2 cellular contexts compared by ENCODE assay signal in the genomic region with DNA sequence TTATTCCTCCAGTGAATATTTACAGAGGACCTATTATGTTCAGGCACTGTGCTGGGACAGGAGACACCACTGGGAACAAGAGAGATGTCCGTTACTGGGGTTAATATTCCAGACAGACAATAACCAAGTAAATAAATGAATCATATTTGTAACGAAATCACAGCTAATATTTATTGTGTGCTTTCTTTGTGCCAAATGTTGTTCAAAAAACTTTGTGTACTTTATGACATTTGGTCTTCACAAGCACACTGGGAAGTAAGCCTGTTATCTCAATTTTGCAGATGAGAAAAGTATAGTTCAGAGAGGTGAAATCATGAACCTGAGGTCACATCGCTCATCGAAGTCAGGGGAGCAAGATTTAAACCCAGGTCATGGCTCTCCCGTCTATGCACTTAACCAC.
A peak's percentile ranks its signal among the peaks of the same experiment; 100 is the strongest.
TF ChIP-seq lines count a peak whose summit lies in the region.

No MANE protein-coding gene starts in this region.

TF ChIP-seq in A549, 52 proteins besides CTCF, POLR2A, EP300 and RAD21:
- peak; percentile 63; the same call in 1 of the 2 replicates for TF ChIP-seq MAX (IDR thresholded peaks at IDR 0.05)
- no peak for TF ChIP-seq MAFK (IDR thresholded peaks at IDR 0.05; ENCODE audit: partially characterized antibody)
- TF ChIP-seq JUNB (IDR thresholded peaks at IDR 0.05) = peak; percentile 59; the same call in 1 of the 2 replicates
- TF ChIP-seq CEBPB (IDR thresholded peaks at IDR 0.05) = peak in 1 of 2 experiments; percentile 68; a peak in 1 of 4 replicates
- TF ChIP-seq CBX8 (IDR thresholded peaks at IDR 0.05) = no peak
- TF ChIP-seq GATA3 (IDR thresholded peaks at IDR 0.05; ENCODE audit: borderline replicate concordance) = peak; percentile 77
- TF ChIP-seq FOSL2 (IDR thresholded peaks at IDR 0.05) = no peak
- TF ChIP-seq FOSL2 (CRISPR knock-in tag; IDR thresholded peaks at IDR 0.05) = peak; percentile 66; the same call in 1 of the 2 replicates
- peak in 1 of 2 experiments; percentile 36; a peak in 1 of 5 replicates for TF ChIP-seq JUN (IDR thresholded peaks at IDR 0.05)

TF ChIP-seq in K562, 482 proteins besides CTCF, POLR2A, EP300 and RAD21:
- TF ChIP-seq ARID1B (IDR thresholded peaks at IDR 0.05) (peak; percentile 60), HIVEP1 (CRISPR knock-in tag; IDR thresholded peaks at IDR 0.05) (no peak), SOX6 (IDR thresholded peaks at IDR 0.05) (0 out of 2 replicates have a peak, but pooled peaks have one; percentile 19), FIP1L1 (IDR thresholded peaks at IDR 0.05; ENCODE audit: low read depth, low read length, poor library complexity, severe bottlenecking) (no peak), CBFA2T3 (IDR thresholded peaks at IDR 0.05) (peak; percentile 70), ILF3 (IDR thresholded peaks at IDR 0.05; ENCODE audit: borderline replicate concordance) (no peak), MEF2A (IDR thresholded peaks at IDR 0.05; ENCODE audit: control insufficient read depth, low read depth, low read length) (no peak), TEAD4 (IDR thresholded peaks at IDR 0.05; ENCODE audit: low read length) (peak; percentile 30; the same call in 1 of the 2 replicates), TEAD4 (CRISPR knock-in tag; IDR thresholded peaks at IDR 0.05; ENCODE audit: borderline replicate concordance) (no peak), ZNF436 (CRISPR knock-in tag; IDR thresholded peaks at IDR 0.05) (no peak), TAL1 (IDR thresholded peaks at IDR 0.05) (peak; percentile 44), KDM1A (IDR thresholded peaks at IDR 0.05) (peak; percentile 79 to 86), HDAC1 (IDR thresholded peaks at IDR 0.05) (peak in 1 of 2 experiments; percentile 64; a peak in 2 of 4 replicates), DPF2 (IDR thresholded peaks at IDR 0.05) (0 out of 2 replicates have a peak, but pooled peaks have one; percentile 24), ZNF277 (CRISPR knock-in tag; IDR thresholded peaks at IDR 0.05; ENCODE audit: borderline replicate concordance) (no peak), MEIS2 (IDR thresholded peaks at IDR 0.05; ENCODE audit: partially characterized antibody) (peak; percentile 76), RCOR1 (IDR thresholded peaks at IDR 0.05; ENCODE audit: borderline replicate concordance in 1 of 2, low read depth in 2 of 2, low read length in 2 of 2) (peak in 1 of 2 experiments; percentile 66; a peak in 2 of 4 replicates), TCF3 (CRISPR knock-in tag; IDR thresholded peaks at IDR 0.05) (peak; percentile 76), NR2C1 (IDR thresholded peaks at IDR 0.05) (peak; percentile 27; the same call in 1 of the 2 replicates), NR2C1 (tag; IDR thresholded peaks at IDR 0.05) (peak; percentile 51; the same call in 1 of the 2 replicates), CBFA2T2 (conservative IDR thresholded peaks at IDR 0.05) (peak; percentile 36; the same call in 1 of the 2 replicates), NFE2 (IDR thresholded peaks at IDR 0.05; ENCODE audit: low read depth) (no peak), CBFB (CRISPR knock-in tag; IDR thresholded peaks at IDR 0.05) (no peak), NR2C2 (CRISPR knock-in tag; IDR thresholded peaks at IDR 0.05) (no peak), NR2C2 (tag; IDR thresholded peaks at IDR 0.05) (peak; percentile 45; the same call in 1 of the 2 replicates)
